ENCODE assay signal across 1 cellular context in genomic region chr2:20051518-20052228, GRCh38.
A peak's percentile ranks its signal among the peaks of the same experiment; 100 is the strongest.
TF ChIP-seq lines count a peak whose summit lies in the region.

Gene LAPTM4A (minus strand): TSS chr2:20051628. CDS start chr2:20051520, 108 bp downstream.

TF ChIP-seq in HepG2, 621 proteins besides CTCF, POLR2A, EP300 and RAD21 (continued from another document and continues in another):
- TF ChIP-seq PREB (CRISPR knock-in tag; IDR thresholded peaks at IDR 0.05) (no peak), NCOA1 (CRISPR knock-in tag; IDR thresholded peaks at IDR 0.05) (peak; percentile 89; the same call in 1 of the 2 replicates), THRA (CRISPR knock-in tag; IDR thresholded peaks at IDR 0.05; ENCODE audit: borderline replicate concordance) (no peak; the same call in 1 of the 2 replicates), AHDC1 (CRISPR knock-in tag; IDR thresholded peaks at IDR 0.05; ENCODE audit: borderline replicate concordance) (peak; percentile 33; the same call in 1 of the 2 replicates), MAFK (conservative IDR thresholded peaks at IDR 0.05 in 1 of 2, IDR thresholded peaks at IDR 0.05 in 1 of 2; ENCODE audit: low read length in 2 of 2) (no peak), NFAT5 (CRISPR knock-in tag; IDR thresholded peaks at IDR 0.05) (no peak; the same call in 1 of the 2 replicates), ZNF563 (CRISPR knock-in tag; IDR thresholded peaks at IDR 0.05) (peak; percentile 86; the same call in 1 of the 2 replicates), HMG20A (CRISPR knock-in tag; IDR thresholded peaks at IDR 0.05; ENCODE audit: borderline replicate concordance) (no peak; the same call in 1 of the 2 replicates), HMGA1 (CRISPR knock-in tag; conservative IDR thresholded peaks at IDR 0.05) (no peak), ZNF354B (CRISPR knock-in tag; IDR thresholded peaks at IDR 0.05) (0 out of 2 replicates have a peak, but pooled peaks have one; percentile 87), YEATS4 (CRISPR knock-in tag; IDR thresholded peaks at IDR 0.05; ENCODE audit: borderline replicate concordance) (peak; percentile 97), ZNF883 (CRISPR knock-in tag; IDR thresholded peaks at IDR 0.05; ENCODE audit: not compliant biosample characterization) (peak; percentile 81), RNF219 (CRISPR knock-in tag; IDR thresholded peaks at IDR 0.05) (peak; percentile 76; the same call in 1 of the 2 replicates), MXI1 (IDR thresholded peaks at IDR 0.05; ENCODE audit: borderline replicate concordance, low read depth, low read length) (peak; percentile 78; the same call in 2 of the 3 replicates), HBP1 (CRISPR knock-in tag; IDR thresholded peaks at IDR 0.05; ENCODE audit: low read depth) (peak; percentile 93), ETS1 (CRISPR knock-in tag; IDR thresholded peaks at IDR 0.05) (no peak), HNRNPH1 (optimal IDR thresholded peaks at IDR 0.05; ENCODE audit: low read depth, low read length) (no peak), ZNF101 (CRISPR knock-in tag; IDR thresholded peaks at IDR 0.05; ENCODE audit: borderline replicate concordance, low read depth) (peak; percentile 88; the same call in 1 of the 2 replicates), MTF1 (CRISPR knock-in tag; IDR thresholded peaks at IDR 0.05) (peak; percentile 85; the same call in 1 of the 2 replicates), TFDP2 (CRISPR knock-in tag; IDR thresholded peaks at IDR 0.05) (peak; percentile 83), ZNF570 (CRISPR knock-in tag; IDR thresholded peaks at IDR 0.05; ENCODE audit: borderline replicate concordance) (0 out of 2 replicates have a peak, but pooled peaks have one; percentile 57), TBL1XR1 (IDR thresholded peaks at IDR 0.05; ENCODE audit: borderline replicate concordance, low read length, partially characterized antibody) (peak; percentile 6), RXRA (CRISPR knock-in tag; IDR thresholded peaks at IDR 0.05) (peak; percentile 87), KDM6A (CRISPR knock-in tag; IDR thresholded peaks at IDR 0.05; ENCODE audit: low read depth) (peak; percentile 44; the same call in 1 of the 2 replicates), ZNF562 (CRISPR knock-in tag; IDR thresholded peaks at IDR 0.05; ENCODE audit: borderline replicate concordance) (no peak), CENPT (CRISPR knock-in tag; IDR thresholded peaks at IDR 0.05; ENCODE audit: low read depth) (peak; percentile 79; the same call in 1 of the 2 replicates)
